In the genomic region with DNA sequence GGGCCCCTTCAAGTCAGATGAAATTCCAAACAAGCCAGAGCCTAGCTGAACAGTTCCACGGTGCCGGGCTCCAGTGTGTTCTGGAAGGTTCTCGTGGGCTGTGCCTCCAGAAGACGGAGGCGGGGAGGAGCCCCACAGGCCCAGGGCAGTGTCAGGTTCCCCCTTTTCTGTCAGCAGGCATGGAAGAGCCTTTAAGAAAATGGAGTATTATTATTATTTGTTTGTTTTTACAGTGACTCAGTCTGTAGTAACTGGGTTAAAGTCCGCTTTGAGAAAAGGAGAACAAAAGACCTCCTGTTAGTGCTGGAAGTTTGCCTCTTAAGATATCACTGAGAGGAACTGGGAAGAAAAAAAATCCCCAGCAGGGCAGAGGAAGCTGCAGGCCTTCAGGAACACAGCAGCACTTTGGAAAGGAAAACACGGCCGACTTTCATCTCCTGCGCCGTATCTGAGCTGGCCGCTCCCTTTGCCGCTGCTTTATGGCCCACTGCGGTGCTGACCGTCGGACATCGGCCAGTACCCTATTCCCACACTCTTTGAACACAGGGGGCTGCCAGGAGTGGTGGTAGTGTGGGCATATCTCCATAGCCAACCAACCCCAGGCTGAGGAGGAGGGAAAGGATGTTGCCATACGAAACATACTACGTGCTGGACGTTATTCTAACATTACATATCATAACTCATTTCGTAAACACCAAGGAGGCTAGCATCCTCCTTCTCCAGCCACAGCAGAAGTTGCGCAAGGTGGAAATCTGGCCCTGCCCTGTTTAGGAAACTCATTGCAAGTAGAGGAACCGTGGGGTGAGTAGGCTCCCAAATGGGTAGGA, we compare ENCODE assay signal across 8 cellular contexts.
DNase-seq lines count a peak whose midpoint lies in the region; ATAC-seq and TF ChIP-seq lines count a peak whose summit lies in the region.

No MANE protein-coding gene starts in this region.

- no peak overlapping the region for H3K4me3 Mint-ChIP-seq in HFFc6

- peaks cover 25% of the 10 kb centered on the region for H3K4me1 Mint-ChIP-seq in HFFc6 (ENCODE audit: low read depth)

- no peaks in the 10 kb centered on the region; the same call in 1 of the 2 replicates for H3K27me3 Mint-ChIP-seq in HFFc6 (ENCODE audit: insufficient read depth)

- intact Hi-C loops in ascending aorta (cut with DNase I), result no loop called here

- H3K27me3 ChIP-seq in ascending aorta (no peaks in the 10 kb centered on the region), skeletal muscle satellite cell (ENCODE audit: control insufficient read depth, insufficient read depth, low read length) (no peaks in the 10 kb centered on the region), BE2C (no peaks in the 10 kb centered on the region)

- H3K27ac Mint-ChIP-seq in HFFc6, result peak overlapping the region; percentile 36

- ATAC-seq in HG02970 (IDR thresholded peaks at IDR 0.05; ENCODE audit: low FRiP score, unreplicated experiment), result no peak
- ATAC-seq in GM21367 (IDR thresholded peaks at IDR 0.05; ENCODE audit: unreplicated experiment), result no peak

- H3K27ac ChIP-seq in ascending aorta, result peak overlapping the region; percentile 76 to 80

- no peaks in the 10 kb centered on the region for H3K9me3 Mint-ChIP-seq in HFFc6

- H3K9me3 ChIP-seq in ascending aorta (no peaks in the 10 kb centered on the region), skeletal muscle satellite cell (replicated peaks; ENCODE audit: low read length) (no peaks in the 10 kb centered on the region), BE2C (no peaks in the 10 kb centered on the region)

- no peak for TF ChIP-seq CTCF in HFFc6 (IDR thresholded peaks at IDR 0.05)
- TF ChIP-seq CTCF in ascending aorta (IDR thresholded peaks at IDR 0.05), result no peak
- TF ChIP-seq CTCF in BE2C (IDR thresholded peaks at IDR 0.05; ENCODE audit: low read depth, low read length), result no peak

- no peaks in the 10 kb centered on the region for H3K36me3 Mint-ChIP-seq in HFFc6 (ENCODE audit: low read depth)

- H3K4me3 ChIP-seq in ascending aorta, result peak overlapping the region in 1 of 2 donors; percentile 37
- peak overlapping the region; percentile 46 for H3K4me3 ChIP-seq in skeletal muscle satellite cell (ENCODE audit: low read length)
- H3K4me3 ChIP-seq in BE2C (ENCODE audit: low read depth, low read length), result no peak overlapping the region

- H3K4me2 ChIP-seq in skeletal muscle satellite cell (ENCODE audit: low read length), result peak overlapping the region; percentile 58

- DNase-seq in HFFc6, result peak; percentile 60
- DNase-seq in ascending aorta (ENCODE audit: low spot score in 2 of 2), result peak in 1 of 2 donors; percentile 83
- peak; percentile 76 for DNase-seq in hepatic stellate cell (ENCODE audit: low spot score)
- no peak for DNase-seq in BE2C
- DNase-seq in stimulated activated naive CD4-positive, alpha-beta T cell (lab: John Stamatoyannopoulos, UW), result no peak

- H3K4me1 ChIP-seq in ascending aorta (peaks cover 0 to 13% of the 10 kb centered on the region in 2 donors), skeletal muscle satellite cell (ENCODE audit: control insufficient read depth, insufficient read depth, low read length) (peaks cover 61% of the 10 kb centered on the region), BE2C (no peaks in the 10 kb centered on the region)

- no peaks in the 10 kb centered on the region for H3K36me3 ChIP-seq in ascending aorta
- H3K36me3 ChIP-seq in skeletal muscle satellite cell (ENCODE audit: insufficient read depth, low read length), result no peaks in the 10 kb centered on the region
- H3K36me3 ChIP-seq in BE2C, result no peaks in the 10 kb centered on the region

- peak overlapping the region; percentile 77 for H3K9ac ChIP-seq in skeletal muscle satellite cell (ENCODE audit: low read depth, low read length)

Comparison
In these comparisons a context has a peak if more than half of its experiments do, and no peak if none do; other contexts are left out.
1. DNase-seq: peak in HFFc6 (single experiment) and hepatic stellate cell (single experiment); none in BE2C (single experiment) and stimulated activated naive CD4-positive, alpha-beta T cell (0 of 6).